10 cellular contexts compared by ENCODE assay signal in genomic region chr14:75454963-75455546, GRCh38. TPM values are rescaled to one million over a fixed set of nuclear protein-coding genes. Genes with fewer than 3 reads are reported as not detected.
DNase-seq lines count a peak whose midpoint lies in the region; ATAC-seq and TF ChIP-seq lines count a peak whose summit lies in the region.
"Had no signal": no experiment of that assay in that cellular context is flagged by ENCODE, and none has a peak within 500 bp of the region (broad histone marks: within the 10 kb centered on the region; RNA-seq: fewer than 3 reads in every experiment).

No MANE protein-coding gene starts in this region.

- no peak overlapping the region for H4K91ac ChIP-seq in mesenchymal stem cell (ENCODE audit: low read length)

- H2BK120ac ChIP-seq in mesenchymal stem cell (ENCODE audit: low read depth, low read length) = no peak overlapping the region

- intact Hi-C loops in aorta (cut with DNase I) = no loop called here

- WGBS in mesenchymal stem cell = 53% methylated on average over 12 of the region's 12 CpGs
- WGBS in aorta, 2 donors = 66 to 68% methylated on average over 12 of the region's 12 CpGs

- ATAC-seq in aorta (ENCODE audit: low FRiP score) (no peak), HG02973 (IDR thresholded peaks at IDR 0.05; ENCODE audit: unreplicated experiment) (no peak)

- H3K14ac ChIP-seq in mesenchymal stem cell (ENCODE audit: low read length in 2 of 2) = peak overlapping the region in 1 of 2 experiments; percentile 61

- peak overlapping the region; percentile 45 for H2AK5ac ChIP-seq in mesenchymal stem cell (ENCODE audit: low read length, severe bottlenecking)

- no peak overlapping the region for H2AFZ ChIP-seq in mesenchymal stem cell (ENCODE audit: low read depth, low read length)

- no peak overlapping the region for H3K4me3 Mint-ChIP-seq in chondrocyte (ENCODE audit: unreplicated experiment)
- H3K4me3 Mint-ChIP-seq in activated CD4-positive, alpha-beta memory T cell treated with anti-CD3 and anti-CD28 coated beads, Interleukin-2, amount 10 ng/mL, durations not matched to agents 7 days and 5 days = no peak overlapping the region

- H3K4me1 ChIP-seq in mesenchymal stem cell (ENCODE audit: control insufficient read depth, insufficient read depth, low read depth, low read length) = peaks cover 67% of the 10 kb centered on the region
- peaks cover 2 to 4% of the 10 kb centered on the region in 2 donors for H3K4me1 ChIP-seq in aorta (ENCODE audit: control insufficient read depth in 1 of 2, insufficient read depth in 2 of 2, low read length in 2 of 2)

- H3K4ac ChIP-seq in mesenchymal stem cell (ENCODE audit: low read depth in 1 of 2, low read length in 2 of 2) = peak overlapping the region in 1 of 2 experiments; percentile 71

- DNase-seq in NCI-H748 (lab: John Stamatoyannopoulos, UW; ENCODE audit: unreplicated experiment) (peak; percentile 25), NCI-H748 treated with DMSO at 0.1 percent for 48 hours (lab: John Stamatoyannopoulos, UW) (no peak), chondrocyte (ENCODE audit: low spot score) (no peak), mesenchymal stem cell (peak; percentile 87), aorta (peak; percentile 73 to 87), GM19238 (ENCODE audit: insufficient read length, low spot score) (no peak)
- DNase-seq in activated CD4-positive, alpha-beta memory T cell treated with anti-CD3 and anti-CD28 coated beads, Interleukin-2, amount 10 ng/mL, durations not matched to agents 7 days and 5 days = no peak
- DNase-seq: H7 had no signal

- H3K36me3 ChIP-seq in mesenchymal stem cell (ENCODE audit: control insufficient read depth in 1 of 2, insufficient read depth in 2 of 2, low read depth in 1 of 2, low read length in 2 of 2) (peaks cover 7% of the 10 kb centered on the region in 2 experiments), aorta (ENCODE audit: control insufficient read depth in 1 of 2, insufficient read depth in 2 of 2, low read length in 1 of 2) (no peaks in the 10 kb centered on the region)

- H2BK15ac ChIP-seq in mesenchymal stem cell (ENCODE audit: low read depth, poor library complexity, severe bottlenecking) = no peak overlapping the region

- peaks cover 14% of the 10 kb centered on the region for H3K36me3 Mint-ChIP-seq in chondrocyte (ENCODE audit: low read depth)
- H3K36me3 Mint-ChIP-seq in activated CD4-positive, alpha-beta memory T cell treated with anti-CD3 and anti-CD28 coated beads, Interleukin-2, amount 10 ng/mL, durations not matched to agents 7 days and 5 days (ENCODE audit: low read depth) = no peaks in the 10 kb centered on the region

- TF ChIP-seq CTCF in chondrocyte (IDR thresholded peaks at IDR 0.05) = no peak

- no peak overlapping the region for H2BK5ac ChIP-seq in mesenchymal stem cell (ENCODE audit: low read depth, low read length, poor library complexity, severe bottlenecking)

- no peaks in the 10 kb centered on the region for H3K9me3 Mint-ChIP-seq in chondrocyte (ENCODE audit: low read depth)
- H3K9me3 Mint-ChIP-seq in activated CD4-positive, alpha-beta memory T cell treated with anti-CD3 and anti-CD28 coated beads, Interleukin-2, amount 10 ng/mL, durations not matched to agents 7 days and 5 days = no peaks in the 10 kb centered on the region

- H3K27ac ChIP-seq in mesenchymal stem cell (ENCODE audit: low read length, poor library complexity, severe bottlenecking) (no peak overlapping the region), aorta (ENCODE audit: low read depth in 1 of 2, low read length in 2 of 2) (no peak overlapping the region)
- H3K27ac ChIP-seq: BLaER1 treated with 17β-estradiol and CSF1 and Interleukin-3, amounts not matched to agents 10 nM and 100 nM had no signal

- no peaks in the 10 kb centered on the region for H3K9me3 ChIP-seq in mesenchymal stem cell (ENCODE audit: control insufficient read depth, low read length)
- no peaks in the 10 kb centered on the region for H3K9me3 ChIP-seq in aorta (ENCODE audit: control insufficient read depth, low read length)
- H3K9me3 ChIP-seq: BLaER1 treated with 17β-estradiol and CSF1 and Interleukin-3, amounts not matched to agents 10 nM and 100 nM had no signal

- H4K8ac ChIP-seq in mesenchymal stem cell (ENCODE audit: low read length) = no peak overlapping the region

- H3K9ac ChIP-seq in mesenchymal stem cell (ENCODE audit: low read length) = peak overlapping the region; percentile 1

- peak overlapping the region in 1 of 2 experiments; percentile 68 for H3K18ac ChIP-seq in mesenchymal stem cell (ENCODE audit: low read depth in 1 of 2, low read length in 2 of 2)

- POLR2A ChIA-PET in activated CD4-positive, alpha-beta memory T cell treated with anti-CD3 and anti-CD28 coated beads, Interleukin-2, amount 10 ng/mL, durations not matched to agents 7 days and 5 days (lab: Charles Lee) = no interaction called here

- CTCF ChIA-PET in activated CD4-positive, alpha-beta memory T cell treated with anti-CD3 and anti-CD28 coated beads, Interleukin-2, amount 10 ng/mL, durations not matched to agents 7 days and 5 days (lab: Charles Lee) = interaction anchor here (1.5 to 1.7 kb wide), 3 partner anchors 143 to 153 kb away, joined by 4 to 5 read pairs (median 4); no protein-coding TSS in a partner anchor

- H2BK12ac ChIP-seq in mesenchymal stem cell (ENCODE audit: low read length in 2 of 2) = peak overlapping the region in 1 of 2 experiments; percentile 74

- H3K27me3 ChIP-seq in mesenchymal stem cell (ENCODE audit: control insufficient read depth in 1 of 2, insufficient read depth in 1 of 2, low read length in 2 of 2) (no peaks in the 10 kb centered on the region), aorta (ENCODE audit: control insufficient read depth in 1 of 2, insufficient read depth in 2 of 2, low read length in 1 of 2) (no peaks in the 10 kb centered on the region)
- H3K27me3 ChIP-seq: BLaER1 treated with 17β-estradiol and CSF1 and Interleukin-3, amounts not matched to agents 10 nM and 100 nM had no signal

- H3K79me1 ChIP-seq in mesenchymal stem cell (replicated peaks; ENCODE audit: low read length, poor library complexity, severe bottlenecking) = peaks cover 22% of the 10 kb centered on the region

- no peak overlapping the region for H3K4me2 ChIP-seq in mesenchymal stem cell (ENCODE audit: low read length, poor library complexity, severe bottlenecking)

- peaks cover 87% of the 10 kb centered on the region for H3K4me1 Mint-ChIP-seq in chondrocyte (ENCODE audit: low read depth)
- peaks cover 17% of the 10 kb centered on the region for H3K4me1 Mint-ChIP-seq in activated CD4-positive, alpha-beta memory T cell treated with anti-CD3 and anti-CD28 coated beads, Interleukin-2, amount 10 ng/mL, durations not matched to agents 7 days and 5 days

- no peak overlapping the region for H3K4me3 ChIP-seq in mesenchymal stem cell (ENCODE audit: insufficient read depth in 1 of 2, low read depth in 1 of 2, low read length in 2 of 2)
- no peak overlapping the region for H3K4me3 ChIP-seq in aorta (ENCODE audit: low read length in 2 of 2)
- H3K4me3 ChIP-seq: BLaER1 treated with 17β-estradiol and CSF1 and Interleukin-3, amounts not matched to agents 10 nM and 100 nM had no signal

- peak overlapping the region; percentile 50 for H3K27ac Mint-ChIP-seq in chondrocyte (ENCODE audit: unreplicated experiment)
- no peak overlapping the region for H3K27ac Mint-ChIP-seq in activated CD4-positive, alpha-beta memory T cell treated with anti-CD3 and anti-CD28 coated beads, Interleukin-2, amount 10 ng/mL, durations not matched to agents 7 days and 5 days

- H3K23ac ChIP-seq in mesenchymal stem cell (ENCODE audit: low read length in 2 of 2) = no peak overlapping the region

- no peaks in the 10 kb centered on the region for H3K27me3 Mint-ChIP-seq in chondrocyte (ENCODE audit: low read depth)
- no peaks in the 10 kb centered on the region for H3K27me3 Mint-ChIP-seq in activated CD4-positive, alpha-beta memory T cell treated with anti-CD3 and anti-CD28 coated beads, Interleukin-2, amount 10 ng/mL, durations not matched to agents 7 days and 5 days

RNA-seq across cellular contexts. Expression of gene JDP2, which starts 27.2 kb away (rescaled TPM):
- total RNA-seq in chondrocyte (25.9 to 78.0 TPM (median 72.2 TPM) in 3 replicates), aorta (10 to 100 TPM; 48.3 to 50.2 TPM)
- 63.4 TPM for polyA plus RNA-seq in mesenchymal stem cell (2013, experiment 1 of 2)
- polyA plus RNA-seq in mesenchymal stem cell (2013, experiment 2 of 2) = 61.6 TPM
- 10 to 100 TPM; 20.9 to 39.7 TPM for polyA plus RNA-seq in aorta
- 1 to 10 TPM; 2.6 to 2.9 TPM for total RNA-seq in activated CD4-positive, alpha-beta memory T cell treated with anti-CD3 and anti-CD28 coated beads, Interleukin-2, amount 10 ng/mL, durations not matched to agents 7 days and 5 days

Comparison
In these comparisons a context has a peak if more than half of its experiments do, and no peak if none do; other contexts are left out.
1. DNase-seq: peak in NCI-H748 (single experiment), mesenchymal stem cell (single experiment) and aorta (2 of 2); none in NCI-H748 treated with DMSO at 0.1 percent for 48 hours (single experiment), chondrocyte (single experiment), activated CD4-positive, alpha-beta memory T cell treated with anti-CD3 and anti-CD28 coated beads, Interleukin-2, amount 10 ng/mL, durations not matched to agents 7 days and 5 days (single experiment) and GM19238 (single experiment).